ENCODE assay signal across 20 cellular contexts in genomic region chr7:23350466-23350865, GRCh38.
"Had no signal": no experiment of that assay in that cellular context is flagged by ENCODE, and none has a peak within 500 bp of the region (broad histone marks: within the 10 kb centered on the region; RNA-seq: fewer than 3 reads in every experiment).

No MANE protein-coding gene starts in this region.

- H3K27me3 Mint-ChIP-seq: activated B cell treated with CpG ODN at 0.5 μM for 24 hours; memory B cell; naive thymus-derived CD8-positive, alpha-beta T cell; progenitor cell of endocrine pancreas had no signal

- H3K27ac ChIP-seq: esophagus squamous epithelium, left ventricle myocardium inferior, skin epidermis, tibial artery, uterus had no signal

- H3K9me3 ChIP-seq: esophagus squamous epithelium, left ventricle myocardium inferior, tibial artery, uterus had no signal

- DNase-seq: activated B cell treated with CpG ODN at 0.5 μM for 24 hours; activated CD4-positive, alpha-beta T cell treated with anti-CD3 and anti-CD28 coated beads, Interleukin-2, amount 50 U/mL, for 1 hour; activated CD8-positive, alpha-beta memory T cell treated with anti-CD3 and anti-CD28 coated beads for 24 hours; aorta; esophagus squamous epithelium; glutamatergic neuron; hypothalamus; left ventricle myocardium inferior; naive thymus-derived CD8-positive, alpha-beta T cell; nucleus accumbens; right cardiac atrium; stimulated activated CD4-positive, alpha-beta T cell treated with anti-CD3 and anti-CD28 coated beads, Interleukin-4, amount 100 ng/mL, for 24 hours; stimulated activated naive CD4-positive, alpha-beta T cell; T-helper 2 cell; tibial artery; uterus had no signal

- H3K4me1 ChIP-seq: left ventricle myocardium inferior, tibial artery, uterus had no signal

- H3K36me3 Mint-ChIP-seq: memory B cell; naive thymus-derived CD8-positive, alpha-beta T cell had no signal

- H3K9me3 Mint-ChIP-seq: activated B cell treated with CpG ODN at 0.5 μM for 24 hours; activated T-helper 1 cell treated with anti-CD3 and anti-CD28 coated beads, Interleukin-12 subunit alpha, Interleukin-12 subunit beta, Interleukin-2, Interleukin-4 antibody, amounts not matched to agents 30 ng/mL and 10 ng/mL and 1 ng/mL, durations not matched to agents 14 hours and 24 hours and 36 hours; naive thymus-derived CD8-positive, alpha-beta T cell had no signal

- H3K4me3 ChIP-seq: esophagus squamous epithelium, left ventricle myocardium inferior, skin epidermis, tibial artery, uterus had no signal

- H3K27ac Mint-ChIP-seq: activated B cell treated with CpG ODN at 0.5 μM for 24 hours; activated T-helper 1 cell treated with anti-CD3 and anti-CD28 coated beads, Interleukin-12 subunit alpha, Interleukin-12 subunit beta, Interleukin-2, Interleukin-4 antibody, amounts not matched to agents 30 ng/mL and 10 ng/mL and 1 ng/mL, durations not matched to agents 14 hours and 24 hours and 36 hours; memory B cell had no signal

- H3K27me3 ChIP-seq: tibial artery, uterus had no signal

- H3K36me3 ChIP-seq: left ventricle myocardium inferior, tibial artery, uterus had no signal

- H3K4me3 Mint-ChIP-seq: activated B cell treated with CpG ODN at 0.5 μM for 24 hours; activated T-helper 1 cell treated with anti-CD3 and anti-CD28 coated beads, Interleukin-12 subunit alpha, Interleukin-12 subunit beta, Interleukin-2, Interleukin-4 antibody, amounts not matched to agents 30 ng/mL and 10 ng/mL and 1 ng/mL, durations not matched to agents 14 hours and 24 hours and 36 hours; memory B cell; naive thymus-derived CD8-positive, alpha-beta T cell had no signal
